In the genomic region with DNA sequence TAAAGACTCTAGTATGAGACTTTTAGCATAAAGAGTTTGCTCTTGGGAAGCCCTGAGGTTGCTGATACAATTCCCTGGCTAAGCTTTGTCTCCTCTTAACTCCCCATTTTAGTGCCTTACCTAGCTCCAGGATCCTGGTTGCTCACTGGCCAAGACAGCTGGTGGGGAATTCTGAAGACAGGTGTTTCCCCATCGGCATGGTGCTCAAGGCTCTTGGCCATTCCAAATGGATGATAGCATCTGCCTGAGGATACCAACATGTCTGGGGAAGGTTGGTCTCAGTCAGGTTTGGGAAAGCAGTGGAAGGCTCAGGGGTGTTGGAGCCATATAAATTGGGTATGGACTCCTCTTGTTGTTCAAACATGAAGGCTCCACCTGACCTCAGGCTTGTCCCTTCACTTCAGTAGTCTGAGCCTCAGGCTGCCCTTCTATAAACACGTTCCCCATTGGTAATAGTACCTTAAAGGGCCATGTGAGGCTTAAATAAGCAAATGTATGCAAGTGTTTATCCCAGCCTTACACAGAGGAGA, we compare ENCODE assay signal across 27 cellular contexts. TPM values are rescaled to one million over a fixed set of nuclear protein-coding genes. Genes with fewer than 3 reads are reported as not detected.
"Had no signal": no experiment of that assay in that cellular context is flagged by ENCODE, and none has a peak within 500 bp of the region (broad histone marks: within the 10 kb centered on the region; RNA-seq: fewer than 3 reads in every experiment).

No MANE protein-coding gene starts in this region.

- H3K4me3 Mint-ChIP-seq: activated CD4-positive, alpha-beta memory T cell treated with anti-CD3 and anti-CD28 coated beads for 36 hours; activated CD4-positive, alpha-beta T cell treated with anti-CD3 and anti-CD28 coated beads for 36 hours; activated CD4-positive, alpha-beta T cell treated with anti-CD3 and anti-CD28 coated beads, Interleukin-2, amount 10 ng/mL, durations not matched to agents 24 days and 14 days; activated naive CD4-positive, alpha-beta T cell treated with anti-CD3 and anti-CD28 coated beads, Interleukin-2, amount 10 ng/mL, durations not matched to agents 7 days and 5 days; activated naive CD8-positive, alpha-beta T cell treated with anti-CD3 and anti-CD28 coated beads, Interleukin-2, amount 10 ng/mL, durations not matched to agents 7 days and 5 days; activated T-cell treated with anti-CD3 and anti-CD28 coated beads, Interleukin-2, amount 50 U/mL, for 4 hours; activated T-helper 1 cell treated with anti-CD3 and anti-CD28 coated beads, Interleukin-12 subunit alpha, Interleukin-12 subunit beta, Interleukin-2, Interleukin-4 antibody, amounts not matched to agents 30 ng/mL and 10 ng/mL and 1 ng/mL, durations not matched to agents 14 hours and 24 hours and 36 hours; brain; central memory CD8-positive, alpha-beta T cell; effector memory CD8-positive, alpha-beta T cell had no signal

- H3K27ac ChIP-seq: ascending aorta, breast epithelium, epithelial cell of prostate had no signal

- H3K4me3 ChIP-seq: ascending aorta, breast epithelium had no signal

- DNase-seq: activated CD4-positive, alpha-beta memory T cell treated with anti-CD3 and anti-CD28 coated beads for 36 hours; activated CD4-positive, alpha-beta T cell treated with anti-CD3 and anti-CD28 coated beads for 36 hours; activated CD4-positive, alpha-beta T cell treated with anti-CD3 and anti-CD28 coated beads, Interleukin-2, amount 10 ng/mL, durations not matched to agents 24 days and 14 days; activated CD4-positive, CD25-positive, alpha-beta regulatory T cell; activated CD4-positive, CD25-positive, alpha-beta regulatory T cell treated with anti-CD3 and anti-CD28 coated beads, Interleukin-2, amount 50 U/mL, for 72 hours; activated CD8-positive, alpha-beta memory T cell treated with anti-CD3 and anti-CD28 coated beads for 24 hours; activated effector memory CD4-positive, alpha-beta T cell treated with anti-CD3 and anti-CD28 coated beads, Interleukin-2, amount 50 U/mL, for 16 hours; activated naive CD4-positive, alpha-beta T cell; activated naive CD4-positive, alpha-beta T cell treated with anti-CD3 and anti-CD28 coated beads, Interleukin-2, amount 10 ng/mL, durations not matched to agents 7 days and 5 days; activated naive CD8-positive, alpha-beta T cell treated with anti-CD3 and anti-CD28 coated beads, Interleukin-2, amount 10 ng/mL, durations not matched to agents 7 days and 5 days; activated T-cell treated with anti-CD3 and anti-CD28 coated beads, Interleukin-2, amount 50 U/mL, for 4 hours; cortex of kidney; dermis blood vessel endothelial cell; effector CD4-positive, alpha-beta T cell; effector memory CD8-positive, alpha-beta T cell; foreskin fibroblast; T-helper 2 cell had no signal

- H3K27ac Mint-ChIP-seq: activated CD4-positive, alpha-beta memory T cell treated with anti-CD3 and anti-CD28 coated beads for 36 hours; activated CD4-positive, alpha-beta T cell treated with anti-CD3 and anti-CD28 coated beads for 36 hours; activated CD4-positive, alpha-beta T cell treated with anti-CD3 and anti-CD28 coated beads, Interleukin-2, amount 10 ng/mL, durations not matched to agents 24 days and 14 days; activated naive CD4-positive, alpha-beta T cell treated with anti-CD3 and anti-CD28 coated beads, Interleukin-2, amount 10 ng/mL, durations not matched to agents 7 days and 5 days; activated naive CD4-positive, alpha-beta T cell treated with anti-CD3 and anti-CD28 coated beads, Interleukin-2, amount 50 U/mL, for 72 hours; activated naive CD8-positive, alpha-beta T cell treated with anti-CD3 and anti-CD28 coated beads, Interleukin-2, amount 10 ng/mL, durations not matched to agents 7 days and 5 days; activated T-helper 1 cell treated with anti-CD3 and anti-CD28 coated beads, Interleukin-12 subunit alpha, Interleukin-12 subunit beta, Interleukin-2, Interleukin-4 antibody, amounts not matched to agents 30 ng/mL and 10 ng/mL and 1 ng/mL, durations not matched to agents 14 hours and 24 hours and 36 hours; activated T-helper 2 cell treated with anti-CD3 and anti-CD28 coated beads, Interferon-gamma antibody, Interleukin-2, Interleukin-4, amounts not matched to agents 10 μg/mL and 5 μg/mL and 100 μg/mL, durations not matched to agents 14 hours and 24 hours and 36 hours; brain; effector memory CD8-positive, alpha-beta T cell had no signal

- ATAC-seq: activated CD4-positive, alpha-beta T cell treated with anti-CD3 and anti-CD28 coated beads for 36 hours; activated naive CD4-positive, alpha-beta T cell treated with anti-CD3 and anti-CD28 coated beads, Interleukin-2, amount 50 U/mL, for 72 hours; activated T-cell treated with anti-CD3 and anti-CD28 coated beads, Interleukin-2, amount 50 U/mL, for 4 hours; effector memory CD8-positive, alpha-beta T cell had no signal

- H3K4me1 ChIP-seq: ascending aorta, breast epithelium had no signal

- H3K36me3 ChIP-seq: ascending aorta, breast epithelium had no signal

- H3K4me1 Mint-ChIP-seq: activated CD4-positive, alpha-beta T cell treated with anti-CD3 and anti-CD28 coated beads for 36 hours; activated CD4-positive, alpha-beta T cell treated with anti-CD3 and anti-CD28 coated beads, Interleukin-2, amount 10 ng/mL, durations not matched to agents 24 days and 14 days; activated naive CD4-positive, alpha-beta T cell treated with anti-CD3 and anti-CD28 coated beads, Interleukin-2, amount 10 ng/mL, durations not matched to agents 7 days and 5 days; activated naive CD8-positive, alpha-beta T cell treated with anti-CD3 and anti-CD28 coated beads, Interleukin-2, amount 10 ng/mL, durations not matched to agents 7 days and 5 days; brain; central memory CD8-positive, alpha-beta T cell had no signal

- H3K27me3 Mint-ChIP-seq: activated CD4-positive, alpha-beta memory T cell treated with anti-CD3 and anti-CD28 coated beads for 36 hours had no signal

- H3K36me3 Mint-ChIP-seq: activated naive CD4-positive, alpha-beta T cell treated with anti-CD3 and anti-CD28 coated beads, Interleukin-2, amount 10 ng/mL, durations not matched to agents 7 days and 5 days; activated naive CD8-positive, alpha-beta T cell treated with anti-CD3 and anti-CD28 coated beads, Interleukin-2, amount 10 ng/mL, durations not matched to agents 7 days and 5 days had no signal

- H3K27me3 ChIP-seq: ascending aorta, breast epithelium had no signal

RNA-seq across cellular contexts. Expression of gene CXCL14, which starts 44.5 kb away (rescaled TPM):
- total RNA-seq: activated CD4-positive, alpha-beta memory T cell treated with anti-CD3 and anti-CD28 coated beads for 36 hours; activated CD4-positive, alpha-beta T cell treated with anti-CD3 and anti-CD28 coated beads for 36 hours; activated CD4-positive, alpha-beta T cell treated with anti-CD3 and anti-CD28 coated beads, Interleukin-2, amount 10 ng/mL, durations not matched to agents 24 days and 14 days; activated naive CD4-positive, alpha-beta T cell treated with anti-CD3 and anti-CD28 coated beads, Interleukin-2, amount 50 U/mL, for 72 hours; activated naive CD8-positive, alpha-beta T cell treated with anti-CD3 and anti-CD28 coated beads, Interleukin-2, amount 10 ng/mL, durations not matched to agents 7 days and 5 days; activated T-cell treated with anti-CD3 and anti-CD28 coated beads, Interleukin-2, amount 50 U/mL, for 4 hours; activated T-helper 1 cell treated with anti-CD3 and anti-CD28 coated beads, Interleukin-12 subunit alpha, Interleukin-12 subunit beta, Interleukin-2, Interleukin-4 antibody, amounts not matched to agents 30 ng/mL and 10 ng/mL and 1 ng/mL, durations not matched to agents 14 hours and 24 hours and 36 hours; activated T-helper 2 cell treated with anti-CD3 and anti-CD28 coated beads, Interferon-gamma antibody, Interleukin-2, Interleukin-4, amounts not matched to agents 10 μg/mL and 5 μg/mL and 100 μg/mL, durations not matched to agents 14 hours and 24 hours and 36 hours; endothelial cell of umbilical vein; T-helper 1 cell treated with Interleukin-12 subunit alpha and Interleukin-12 subunit beta and Interleukin-4 antibody, amounts not matched to agents 30 ng/mL and 1 ng/mL, for 36 hours had no signal
- polyA plus RNA-seq: endothelial cell of umbilical vein had no signal
